Comparison of ENCODE assay signal across 15 cellular contexts in genomic region chr20:31769681-31770080, GRCh38. TPM values are rescaled to one million over a fixed set of nuclear protein-coding genes. Genes with fewer than 3 reads are reported as not detected.
"Had no signal": no experiment of that assay in that cellular context is flagged by ENCODE, and none has a peak within 500 bp of the region (broad histone marks: within the 10 kb centered on the region; RNA-seq: fewer than 3 reads in every experiment).

No MANE protein-coding gene starts in this region.

- H3K27me3 Mint-ChIP-seq: activated CD4-positive, alpha-beta T cell treated with anti-CD3 and anti-CD28 coated beads, Interleukin-2, amount 10 ng/mL, durations not matched to agents 7 days and 5 days; activated naive CD4-positive, alpha-beta T cell treated with anti-CD3 and anti-CD28 coated beads, Interleukin-2, amount 10 ng/mL, durations not matched to agents 7 days and 5 days; stimulated activated naive B cell treated with anti-CD40 and anti-IgM and Interleukin-4, amounts not matched to agents 10 μg/mL and 1 μg/mL and 100 μg/mL, for 72 hours had no signal

- ATAC-seq: left colon; stimulated activated naive B cell treated with anti-CD40 and anti-IgM and Interleukin-4, amounts not matched to agents 10 μg/mL and 1 μg/mL and 100 μg/mL, for 72 hours had no signal

- H3K27ac Mint-ChIP-seq: activated naive CD4-positive, alpha-beta T cell treated with anti-CD3 and anti-CD28 coated beads, Interleukin-2, amount 10 ng/mL, durations not matched to agents 7 days and 5 days; stimulated activated naive B cell treated with anti-CD40 and anti-IgM and Interleukin-4, amounts not matched to agents 10 μg/mL and 1 μg/mL and 100 μg/mL, for 72 hours had no signal

- H3K27me3 ChIP-seq: dorsolateral prefrontal cortex had no signal

- H3K9me3 Mint-ChIP-seq: activated CD4-positive, alpha-beta T cell treated with anti-CD3 and anti-CD28 coated beads, Interleukin-2, amount 10 ng/mL, durations not matched to agents 7 days and 5 days; activated naive CD4-positive, alpha-beta T cell treated with anti-CD3 and anti-CD28 coated beads, Interleukin-2, amount 10 ng/mL, durations not matched to agents 7 days and 5 days; stimulated activated naive B cell treated with anti-CD40 and anti-IgM and Interleukin-4, amounts not matched to agents 10 μg/mL and 1 μg/mL and 100 μg/mL, for 72 hours had no signal

- DNase-seq: activated CD4-positive, alpha-beta T cell treated with anti-CD3 and anti-CD28 coated beads, Interleukin-2, amount 10 ng/mL, durations not matched to agents 7 days and 5 days; activated CD4-positive, CD25-positive, alpha-beta regulatory T cell; activated naive CD4-positive, alpha-beta T cell treated with anti-CD3 and anti-CD28 coated beads, Interleukin-2, amount 10 ng/mL, durations not matched to agents 7 days and 5 days; dorsolateral prefrontal cortex; left colon; midbrain; posterior cingulate gyrus; retina; stimulated activated CD4-positive, alpha-beta T cell treated with anti-CD3 and anti-CD28 coated beads, Interleukin-15, amount 100 ng/mL, for 24 hours; stimulated activated CD4-positive, alpha-beta T cell treated with anti-CD3 and anti-CD28 coated beads, Interleukin-4, amount 100 ng/mL, for 1 hour; stimulated activated naive B cell treated with anti-CD40 and anti-IgM and Interleukin-4, amounts not matched to agents 10 μg/mL and 1 μg/mL and 100 μg/mL, for 72 hours; trophoblast cell had no signal

- H3K4me3 Mint-ChIP-seq: activated CD4-positive, alpha-beta T cell treated with anti-CD3 and anti-CD28 coated beads, Interleukin-2, amount 10 ng/mL, durations not matched to agents 7 days and 5 days; activated naive CD4-positive, alpha-beta T cell treated with anti-CD3 and anti-CD28 coated beads, Interleukin-2, amount 10 ng/mL, durations not matched to agents 7 days and 5 days; stimulated activated naive B cell treated with anti-CD40 and anti-IgM and Interleukin-4, amounts not matched to agents 10 μg/mL and 1 μg/mL and 100 μg/mL, for 72 hours had no signal

- H3K4me3 ChIP-seq: dorsolateral prefrontal cortex, lung, skin epidermis had no signal

- H3K36me3 Mint-ChIP-seq: stimulated activated naive B cell treated with anti-CD40 and anti-IgM and Interleukin-4, amounts not matched to agents 10 μg/mL and 1 μg/mL and 100 μg/mL, for 72 hours had no signal

- H3K4me1 Mint-ChIP-seq: activated naive CD4-positive, alpha-beta T cell treated with anti-CD3 and anti-CD28 coated beads, Interleukin-2, amount 10 ng/mL, durations not matched to agents 7 days and 5 days; stimulated activated naive B cell treated with anti-CD40 and anti-IgM and Interleukin-4, amounts not matched to agents 10 μg/mL and 1 μg/mL and 100 μg/mL, for 72 hours had no signal

RNA-seq across cellular contexts. Expression of gene MYLK2, which starts 49.5 kb away (rescaled TPM):
- total RNA-seq: subcutaneous adipose tissue had no signal
